In the genomic region with DNA sequence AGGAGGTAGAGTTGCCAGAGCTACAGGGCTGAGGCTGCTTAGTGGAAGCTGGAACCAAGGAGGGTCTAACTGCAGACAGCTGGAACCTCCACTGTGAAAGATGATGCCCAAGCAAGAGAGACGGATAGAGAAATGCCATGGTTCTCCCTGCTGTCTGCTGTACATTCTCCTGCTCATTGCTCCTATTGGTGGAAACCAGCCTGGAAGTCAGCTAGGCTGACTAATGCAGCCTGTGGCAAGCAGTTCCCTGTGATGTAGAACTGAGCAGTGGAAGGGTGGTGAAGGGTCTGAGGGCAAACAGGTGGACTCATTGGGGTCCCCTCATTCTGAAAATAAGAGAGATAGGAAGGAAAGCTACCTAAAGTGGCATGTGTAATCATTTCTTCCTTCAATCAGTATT, we compare ENCODE assay signal across 17 cellular contexts.
DNase-seq lines count a peak whose midpoint lies in the region; ATAC-seq, FAIRE-seq and TF ChIP-seq lines count a peak whose summit lies in the region.
"Had no signal": no experiment of that assay in that cellular context is flagged by ENCODE, and none has a peak within 500 bp of the region (broad histone marks: within the 10 kb centered on the region; RNA-seq: fewer than 3 reads in every experiment).

No MANE protein-coding gene starts in this region.

- no peak overlapping the region for H2BK15ac ChIP-seq in IMR-90 (ENCODE audit: low read depth, low read length)

- H4K8ac ChIP-seq in IMR-90 (ENCODE audit: low read depth in 2 of 2, low read length in 2 of 2): no peak overlapping the region

- TF ChIP-seq RAD21 in IMR-90 (IDR thresholded peaks at IDR 0.05; ENCODE audit: low read length) (no peak), HepG2 (CRISPR knock-in tag; IDR thresholded peaks at IDR 0.05) (no peak)

- no TSS peak for BruUV-seq in IMR-90 (replicated peaks; lab: Mats Ljungman, UMichigan)
- BruUV-seq in HepG2 (replicated peaks; lab: Mats Ljungman, UMichigan): no TSS peak

- 63% methylated on average over 1 of the region's 1 CpG; no CpG with 5 or more reads in 1 of the 2 experiments for WGBS in IMR-90 (ENCODE audit: extremely low coverage in 2 of 2, insufficient read length in 1 of 2), 2 experiments
- 0% methylated on average over 1 of the region's 1 CpG for WGBS in HepG2 (ENCODE audit: low lambda C conversion rate)

- H4K20me1 ChIP-seq in IMR-90 (ENCODE audit: insufficient read depth, low read length) (no peaks in the 10 kb centered on the region), HepG2 (ENCODE audit: insufficient read depth, low read length) (no peaks in the 10 kb centered on the region)

- peak; percentile 46; the same call in 1 of the 2 replicates for ATAC-seq in IMR-90 (ENCODE audit: low read depth)
- ATAC-seq in GM21515 (IDR thresholded peaks at IDR 0.05; ENCODE audit: unreplicated experiment): no peak
- no peak for ATAC-seq in lower lobe of right lung
- no peak for ATAC-seq in HepG2
- ATAC-seq: CD8-positive, alpha-beta T cell; GM12878; K562 had no signal

- H3K79me1 ChIP-seq in IMR-90 (ENCODE audit: low read depth in 1 of 2, low read length in 2 of 2): no peaks in the 10 kb centered on the region

- no peak overlapping the region for H2BK20ac ChIP-seq in IMR-90 (ENCODE audit: low read depth, low read length)

- POLR2A ChIA-PET in IMR-90 (lab: Charles Lee; ENCODE audit: unreplicated experiment): no interaction called here
- POLR2A ChIA-PET in HepG2 (lab: Yijun Ruan, JAX): no interaction called here

- CTCF ChIA-PET in IMR-90 (lab: Yijun Ruan, JAX): no interaction called here
- CTCF ChIA-PET in HepG2 (lab: Yijun Ruan, JAX; ENCODE audit: low intra/inter-chr PET ratio, low total read pairs): no interaction called here

- no peak for FAIRE-seq in urothelium cell line (lab: Jason Lieb, UNC)
- no peak for FAIRE-seq in HepG2 (lab: Jason Lieb, UNC)
- FAIRE-seq: A204.1, GM12878, GM18507, K562 had no signal

- H3K4me3 ChIP-seq in IMR-90 (ENCODE audit: insufficient read depth, low read depth, low read length) (no peak overlapping the region), brain microvascular endothelial cell (ENCODE audit: low read depth, low read length) (no peak overlapping the region), lower lobe of right lung (no peak overlapping the region), HepG2 (replicated peaks in 1 of 3; ENCODE audit: insufficient read depth in 1 of 3, low read depth in 2 of 3, low read length in 3 of 3) (no peak overlapping the region)
- H3K4me3 ChIP-seq: GM12878, K562 had no signal

- H3K4me2 ChIP-seq in IMR-90 (ENCODE audit: low read depth, low read length) (no peak overlapping the region), HepG2 (ENCODE audit: low read depth, low read length) (no peak overlapping the region)

- dilution Hi-C loops in IMR-90 (cut with HindIII; ENCODE audit: low sequenced_read_pairs, unreplicated experiment): no loop called here

- no peak overlapping the region for H3K4ac ChIP-seq in IMR-90 (ENCODE audit: low read depth, low read length)

- TF ChIP-seq EP300 in HepG2 (IDR thresholded peaks at IDR 0.05; ENCODE audit: low read depth in 2 of 2, low read length in 2 of 2) (no peak), HepG2 (CRISPR knock-in tag; IDR thresholded peaks at IDR 0.05; ENCODE audit: borderline replicate concordance) (no peak)

- peak; percentile 33 for DNase-seq in EH (ENCODE audit: low read depth)
- DNase-seq in IMR-90: peak; percentile 28
- peak; percentile 14 for DNase-seq in brain microvascular endothelial cell
- DNase-seq in iris pigment epithelial cell (ENCODE audit: low read depth): peak; percentile 31
- DNase-seq in urothelium cell line (ENCODE audit: low spot score): no peak
- no peak for DNase-seq in lower lobe of right lung
- no peak for DNase-seq in HepG2 (ENCODE audit: low spot score)
- DNase-seq: CD8-positive, alpha-beta T cell; COR-L47; DMS53; GOT3; H9 had no signal

- no peak overlapping the region for H4K5ac ChIP-seq in IMR-90 (ENCODE audit: low read depth, low read length)

- H3K9me3 ChIP-seq in IMR-90 (ENCODE audit: control insufficient read depth, insufficient read depth, low read length) (peaks cover 6% of the 10 kb centered on the region; the same call in 1 of the 2 replicates), lower lobe of right lung (no peaks in the 10 kb centered on the region), HepG2 (ENCODE audit: low read length) (peaks cover 8% of the 10 kb centered on the region)

- H3K9me1 ChIP-seq in IMR-90 (ENCODE audit: insufficient read depth, low read length): no peaks in the 10 kb centered on the region

- H3K27ac ChIP-seq in IMR-90 (ENCODE audit: insufficient read depth, low read length): no peak overlapping the region
- no peak overlapping the region for H3K27ac ChIP-seq in brain microvascular endothelial cell
- H3K27ac ChIP-seq in lower lobe of right lung: no peak overlapping the region
- no peak overlapping the region for H3K27ac ChIP-seq in HepG2 (ENCODE audit: extremely low read length, insufficient read depth, low read length)

- no peaks in the 10 kb centered on the region for H3K36me3 ChIP-seq in IMR-90 (ENCODE audit: control insufficient read depth, insufficient read depth, low read length)
- H3K36me3 ChIP-seq in brain microvascular endothelial cell (replicated peaks): no peaks in the 10 kb centered on the region
- H3K36me3 ChIP-seq in lower lobe of right lung: no peaks in the 10 kb centered on the region
- no peaks in the 10 kb centered on the region for H3K36me3 ChIP-seq in HepG2 (replicated peaks in 1 of 2; ENCODE audit: control insufficient read depth in 1 of 2, insufficient read depth in 2 of 2, low read length in 2 of 2)

- peak overlapping the region; percentile 24 for H2AFZ ChIP-seq in IMR-90 (replicated peaks; ENCODE audit: low read length, poor library complexity)
- H2AFZ ChIP-seq in HepG2 (ENCODE audit: low read length): no peak overlapping the region

- H3K9ac ChIP-seq in IMR-90 (ENCODE audit: low read depth, low read length): no peak overlapping the region
- no peak overlapping the region for H3K9ac ChIP-seq in HepG2 (ENCODE audit: insufficient read depth, low read depth, low read length)

- H3K14ac ChIP-seq in IMR-90 (replicated peaks; ENCODE audit: low read depth, low read length): no peak overlapping the region

- intact Hi-C loops in IMR-90 (cut with micrococcal nuclease) (loop anchor here (10.0 kb wide), 1 partner anchor 164 kb away; no protein-coding TSS in a partner anchor), lower lobe of right lung (cut with DNase I) (no loop called here), HepG2 (cut with micrococcal nuclease; ENCODE audit: unreplicated experiment) (no loop called here)

- no peak overlapping the region for H3K18ac ChIP-seq in IMR-90 (ENCODE audit: low read depth, low read length)

- no peak overlapping the region for H2BK5ac ChIP-seq in IMR-90 (ENCODE audit: low read depth, low read length, poor library complexity, severe bottlenecking)

- no peak overlapping the region for H2AK9ac ChIP-seq in IMR-90 (replicated peaks; ENCODE audit: low read depth, low read length, poor library complexity)

- no peaks in the 10 kb centered on the region for H3K79me2 ChIP-seq in HepG2 (ENCODE audit: insufficient read depth, low read length)

- no peak overlapping the region for H3K23ac ChIP-seq in IMR-90 (ENCODE audit: low read depth, low read length)

- no peak for TF ChIP-seq CTCF in IMR-90 (conservative IDR thresholded peaks at IDR 0.05; ENCODE audit: low read depth, low read length)
- TF ChIP-seq CTCF in brain microvascular endothelial cell (IDR thresholded peaks at IDR 0.05; ENCODE audit: low read depth, low read length, missing control alignments): no peak
- TF ChIP-seq CTCF in lower lobe of right lung (IDR thresholded peaks at IDR 0.05): no peak
- no peak for TF ChIP-seq CTCF in HepG2 (CRISPR knock-in tag; IDR thresholded peaks at IDR 0.05)

- H3K4me1 ChIP-seq in IMR-90 (ENCODE audit: control insufficient read depth, insufficient read depth, low read length) (peaks cover 3% of the 10 kb centered on the region), lower lobe of right lung (no peaks in the 10 kb centered on the region), HepG2 (ENCODE audit: insufficient read depth, low read length) (no peaks in the 10 kb centered on the region)

- in situ Hi-C loops in IMR-90 (cut with MboI; ENCODE audit: low sequenced_read_pairs) (no loop called here), brain microvascular endothelial cell (cut with HindIII; ENCODE audit: low pct_ligation_motif_present, low sequenced_read_pairs) (no loop called here), HepG2 (cut with HindIII; ENCODE audit: extremely low pct_ligation_motif_present, low pct_unique_long_range_greater_than_20kb) (no loop called here)

- H2BK120ac ChIP-seq in IMR-90 (ENCODE audit: low read depth, low read length): no peak overlapping the region

- TF ChIP-seq POLR2A in IMR-90 (IDR thresholded peaks at IDR 0.05; ENCODE audit: low read depth, low read length) (no peak), HepG2 (IDR thresholded peaks at IDR 0.05; ENCODE audit: insufficient read depth in 1 of 2, low read depth in 2 of 2, low read length in 2 of 2) (no peak)

- no peak overlapping the region for H3K56ac ChIP-seq in IMR-90 (ENCODE audit: extremely low read depth, insufficient read depth, low read length)

- H2AK5ac ChIP-seq in IMR-90 (ENCODE audit: low read depth, low read length): no peak overlapping the region

- H4K91ac ChIP-seq in IMR-90 (ENCODE audit: insufficient read depth, low read depth, low read length): no peak overlapping the region

- H3K27me3 ChIP-seq in IMR-90 (ENCODE audit: control insufficient read depth, insufficient read depth, low read length) (no peaks in the 10 kb centered on the region), brain microvascular endothelial cell (replicated peaks) (no peaks in the 10 kb centered on the region), lower lobe of right lung (ENCODE audit: low read depth) (no peaks in the 10 kb centered on the region), HepG2 (ENCODE audit: control insufficient read depth in 1 of 2, insufficient read depth in 2 of 2, low read length in 2 of 2) (no peaks in the 10 kb centered on the region)

TF ChIP-seq in IMR-90, 13 proteins besides CTCF, POLR2A, EP300 and RAD21 (continues in another document):
- TF ChIP-seq MAZ (IDR thresholded peaks at IDR 0.05; ENCODE audit: borderline replicate concordance, low read depth, low read length) (no peak), CEBPB (IDR thresholded peaks at IDR 0.05; ENCODE audit: low read depth, low read length) (no peak), SMC3 (IDR thresholded peaks at IDR 0.05; ENCODE audit: low read depth, low read length) (no peak), NFE2L2 (IDR thresholded peaks at IDR 0.05; ENCODE audit: low read depth, low read length) (no peak), CHD1 (IDR thresholded peaks at IDR 0.05; ENCODE audit: low read depth, low read length) (no peak)

TF ChIP-seq in HepG2, 621 proteins besides CTCF, POLR2A, EP300 and RAD21 (continues in another document):
- no peak for TF ChIP-seq ZFP90 (CRISPR knock-in tag; IDR thresholded peaks at IDR 0.05; ENCODE audit: borderline replicate concordance)
- no peak for TF ChIP-seq MEIS2 (CRISPR knock-in tag; IDR thresholded peaks at IDR 0.05)
- TF ChIP-seq MIER2 (CRISPR knock-in tag; IDR thresholded peaks at IDR 0.05): no peak
- TF ChIP-seq ZC3H4 (CRISPR knock-in tag; IDR thresholded peaks at IDR 0.05; ENCODE audit: borderline replicate concordance): no peak

Comparison
In these comparisons a context has a peak if more than half of its experiments do, and no peak if none do; other contexts are left out.
1. DNase-seq: peak in EH (single experiment), IMR-90 (single experiment), brain microvascular endothelial cell (single experiment) and iris pigment epithelial cell (single experiment); none in urothelium cell line (single experiment), lower lobe of right lung (single experiment) and HepG2 (single experiment).